22 cellular contexts compared by ENCODE assay signal in genomic region chr20:16028923-16029322, GRCh38.
DNase-seq lines count a peak whose midpoint lies in the region; ATAC-seq and TF ChIP-seq lines count a peak whose summit lies in the region.
"Had no signal": no experiment of that assay in that cellular context is flagged by ENCODE, and none has a peak within 500 bp of the region (broad histone marks: within the 10 kb centered on the region; RNA-seq: fewer than 3 reads in every experiment).

No MANE protein-coding gene starts in this region.

- H2BK120ac ChIP-seq in H9 (ENCODE audit: low read depth, low read length, poor library complexity, severe bottlenecking) = no peak overlapping the region

- H4K5ac ChIP-seq in H9 (ENCODE audit: insufficient read length, low read depth, low read length) = no peak overlapping the region

- no peaks in the 10 kb centered on the region for H3K79me1 ChIP-seq in H9 (ENCODE audit: insufficient read depth, low read depth, low read length, poor library complexity, severe bottlenecking)

- peaks cover 7% of the 10 kb centered on the region for H3K36me3 Mint-ChIP-seq in memory B cell
- no peaks in the 10 kb centered on the region for H3K36me3 Mint-ChIP-seq in stimulated activated effector memory CD8-positive, alpha-beta T cell treated with anti-CD3 and anti-CD28 coated beads, Interleukin-12 subunit alpha, Interleukin-12 subunit beta, amount 100 ng/mL, for 72 hours
- H3K36me3 Mint-ChIP-seq in H9 (ENCODE audit: insufficient read depth in 1 of 3, low read depth in 3 of 3) = 0 out of 7 replicates have a peak, but pooled peaks cover 0 to 5% (median 0%) of the 10 kb centered on the region in 3 experiments
- H3K36me3 Mint-ChIP-seq: mesothelial cell of epicardium had no signal

- H3K4ac ChIP-seq in H9 (ENCODE audit: low read depth, low read length) = no peak overlapping the region

- peak; percentile 54 for ATAC-seq in GM18907 (IDR thresholded peaks at IDR 0.05; ENCODE audit: unreplicated experiment)
- ATAC-seq in GM21576 (IDR thresholded peaks at IDR 0.05; ENCODE audit: unreplicated experiment) = peak; percentile 75
- peak; percentile 57 for ATAC-seq in HG03442 (IDR thresholded peaks at IDR 0.05; ENCODE audit: unreplicated experiment)
- ATAC-seq in memory B cell (ENCODE audit: low read depth) = peak; percentile 100
- ATAC-seq in HG02973 (IDR thresholded peaks at IDR 0.05; ENCODE audit: unreplicated experiment) = no peak
- no peak for ATAC-seq in stimulated activated effector memory CD8-positive, alpha-beta T cell treated with anti-CD3 and anti-CD28 coated beads, Interleukin-12 subunit alpha, Interleukin-12 subunit beta, amount 100 ng/mL, for 72 hours
- no peak for ATAC-seq in GM21515 (IDR thresholded peaks at IDR 0.05; ENCODE audit: unreplicated experiment)
- ATAC-seq: gastrocnemius medialis, left colon had no signal

- H3K4me2 ChIP-seq in H9 (ENCODE audit: insufficient read depth, insufficient read length, low read length) = no peak overlapping the region
- H3K4me2 ChIP-seq: smooth muscle cell had no signal

- no peaks in the 10 kb centered on the region for H4K20me1 ChIP-seq in H9 (ENCODE audit: control insufficient read depth, insufficient read depth, insufficient read length)

- H2BK5ac ChIP-seq in H9 (ENCODE audit: insufficient read length, low read length) = no peak overlapping the region

- H3K4me1 Mint-ChIP-seq in memory B cell = peaks cover 23% of the 10 kb centered on the region
- H3K4me1 Mint-ChIP-seq in stimulated activated effector memory CD8-positive, alpha-beta T cell treated with anti-CD3 and anti-CD28 coated beads, Interleukin-12 subunit alpha, Interleukin-12 subunit beta, amount 100 ng/mL, for 72 hours = no peaks in the 10 kb centered on the region
- peaks cover 32 to 40% of the 10 kb centered on the region in 2 experiments for H3K4me1 Mint-ChIP-seq in H9

- H3K79me2 ChIP-seq in H9 (ENCODE audit: insufficient read depth, low read length) = no peaks in the 10 kb centered on the region

- no peak overlapping the region for H3K27ac ChIP-seq in H9 (ENCODE audit: insufficient read length, low read depth, low read length)
- H3K27ac ChIP-seq: adrenal gland, cardiac muscle cell, dorsolateral prefrontal cortex, gastrocnemius medialis had no signal

- no peak overlapping the region for H3K18ac ChIP-seq in H9 (ENCODE audit: insufficient read length, low read depth, low read length)

- H3K4me3 Mint-ChIP-seq in memory B cell = peak overlapping the region; percentile 27
- H3K4me3 Mint-ChIP-seq in stimulated activated effector memory CD8-positive, alpha-beta T cell treated with anti-CD3 and anti-CD28 coated beads, Interleukin-12 subunit alpha, Interleukin-12 subunit beta, amount 100 ng/mL, for 72 hours = no peak overlapping the region
- H3K4me3 Mint-ChIP-seq in H9 = no peak overlapping the region
- H3K4me3 Mint-ChIP-seq: mesothelial cell of epicardium, neural crest cell had no signal

- no peaks in the 10 kb centered on the region for H3K9me3 ChIP-seq in H9 (ENCODE audit: control insufficient read depth, low read depth, low read length)
- H3K9me3 ChIP-seq: adrenal gland, gastrocnemius medialis had no signal

- H3K56ac ChIP-seq in H9 (ENCODE audit: insufficient read length, low read depth, low read length) = no peak overlapping the region

- no peak overlapping the region for H4K8ac ChIP-seq in H9 (replicated peaks; ENCODE audit: insufficient read length, low read depth, low read length)

- no peak overlapping the region for H2BK12ac ChIP-seq in H9 (ENCODE audit: insufficient read length, low read depth, low read length)

- DNase-seq in memory B cell (ENCODE audit: low spot score in 2 of 2) (peak in 1 of 2 donors; percentile 20), H9 (no peak)
- DNase-seq in stimulated activated effector memory CD8-positive, alpha-beta T cell treated with anti-CD3 and anti-CD28 coated beads, Interleukin-12 subunit alpha, Interleukin-12 subunit beta, amount 100 ng/mL, for 72 hours (ENCODE audit: low spot score in 2 of 2) = no peak
- DNase-seq: adrenal gland; Calu3; dorsolateral prefrontal cortex; gastrocnemius medialis; left colon; NCI-H1417 treated with DMSO at 0.1 percent for 48 hours; NCI-H2171; NCI-H748 treated with DMSO at 0.1 percent for 48 hours; stimulated activated CD8-positive, alpha-beta memory T cell treated with anti-CD3 and anti-CD28 coated beads, Interleukin-4, amount 100 ng/mL, for 48 hours had no signal

- no peaks in the 10 kb centered on the region for H3K27me3 ChIP-seq in H9 (ENCODE audit: insufficient read depth, low read length)
- H3K27me3 ChIP-seq: adrenal gland, cardiac muscle cell, dorsolateral prefrontal cortex, gastrocnemius medialis had no signal

- peak overlapping the region; percentile 84 for H3K27ac Mint-ChIP-seq in memory B cell
- no peak overlapping the region for H3K27ac Mint-ChIP-seq in stimulated activated effector memory CD8-positive, alpha-beta T cell treated with anti-CD3 and anti-CD28 coated beads, Interleukin-12 subunit alpha, Interleukin-12 subunit beta, amount 100 ng/mL, for 72 hours
- H3K27ac Mint-ChIP-seq in H9 = no peak overlapping the region
- H3K27ac Mint-ChIP-seq: activated T-helper 2 cell treated with anti-CD3 and anti-CD28 coated beads, Interferon-gamma antibody, Interleukin-2, Interleukin-4, amounts not matched to agents 10 μg/mL and 5 μg/mL and 100 μg/mL, durations not matched to agents 14 hours and 24 hours and 36 hours; mesothelial cell of epicardium had no signal

- H3K27me3 Mint-ChIP-seq in memory B cell (no peaks in the 10 kb centered on the region), H9 (ENCODE audit: low read depth) (peaks cover 3% of the 10 kb centered on the region; the same call in 1 of the 2 replicates)

- no peak overlapping the region for H2AK5ac ChIP-seq in H9 (ENCODE audit: insufficient read length, low read length)

- no peak overlapping the region for H4K91ac ChIP-seq in H9 (ENCODE audit: insufficient read length, low read depth, low read length)

- no peak overlapping the region for H3K14ac ChIP-seq in H9 (ENCODE audit: insufficient read depth, low read length)

- no peak overlapping the region for H3T11ph ChIP-seq in H9 (ENCODE audit: low read length)

- H3K23ac ChIP-seq in H9 (ENCODE audit: insufficient read length, low read depth, low read length) = no peak overlapping the region

- TF ChIP-seq CTCF in H9 (conservative IDR thresholded peaks at IDR 0.05) = no peak

- no peak overlapping the region for H2AFZ ChIP-seq in H9 (ENCODE audit: low read length)

- H3K9me3 Mint-ChIP-seq in memory B cell (peaks cover 7% of the 10 kb centered on the region), H9 (no peaks in the 10 kb centered on the region; a peak in 2 of 5 replicates)
- peaks cover 9% of the 10 kb centered on the region for H3K9me3 Mint-ChIP-seq in stimulated activated effector memory CD8-positive, alpha-beta T cell treated with anti-CD3 and anti-CD28 coated beads, Interleukin-12 subunit alpha, Interleukin-12 subunit beta, amount 100 ng/mL, for 72 hours
- H3K9me3 Mint-ChIP-seq: mesothelial cell of epicardium had no signal

- H3K23me2 ChIP-seq in H9 (ENCODE audit: insufficient read length, low read depth, low read length, poor library complexity, severe bottlenecking) = no peaks in the 10 kb centered on the region

- no peak overlapping the region for H2BK15ac ChIP-seq in H9 (ENCODE audit: low read depth, low read length)

- no peak overlapping the region for H3K9ac ChIP-seq in H9 (ENCODE audit: extremely low read depth, insufficient read length, low read length)

- no peak overlapping the region for H2BK20ac ChIP-seq in H9 (ENCODE audit: low read depth, low read length, poor library complexity, severe bottlenecking)

- no peaks in the 10 kb centered on the region; the same call in 1 of the 2 replicates for H3K4me1 ChIP-seq in H9 (ENCODE audit: insufficient read depth, low read length)
- H3K4me1 ChIP-seq: adrenal gland, gastrocnemius medialis had no signal

- no CpG with 5 or more reads among the region's 6 CpGs for WGBS in H9 (ENCODE audit: extremely low coverage, insufficient read length, low lambda C conversion rate)

Comparison
In these comparisons a context has a peak if more than half of its experiments do, and no peak if none do; other contexts are left out.
1. ATAC-seq: peak in GM18907 (single experiment), GM21576 (single experiment), HG03442 (single experiment) and memory B cell (single experiment); none in HG02973 (single experiment), stimulated activated effector memory CD8-positive, alpha-beta T cell treated with anti-CD3 and anti-CD28 coated beads, Interleukin-12 subunit alpha, Interleukin-12 subunit beta, amount 100 ng/mL, for 72 hours (single experiment) and GM21515 (single experiment).